18 cellular contexts compared by ENCODE assay signal in the genomic region with DNA sequence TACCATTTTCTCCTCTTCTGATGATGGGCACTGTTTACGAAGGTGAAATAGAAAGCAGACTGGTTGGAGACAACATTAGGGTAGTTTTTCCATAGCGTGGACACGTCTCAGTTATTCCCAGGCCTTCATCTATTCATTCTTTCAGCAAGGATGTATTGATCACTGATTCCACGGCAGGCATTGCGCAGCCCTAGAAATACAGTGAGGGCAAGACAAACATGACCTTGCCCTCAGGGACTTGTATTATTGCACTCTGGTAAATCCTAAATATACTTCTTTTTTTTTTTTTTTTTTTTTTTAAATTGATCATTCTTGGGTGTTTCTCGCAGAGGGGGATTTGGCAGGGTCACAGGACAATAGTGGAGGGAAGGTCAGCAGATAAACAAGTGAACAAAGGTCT.
DNase-seq lines count a peak whose midpoint lies in the region; ATAC-seq, FAIRE-seq and TF ChIP-seq lines count a peak whose summit lies in the region.
"Had no signal": no experiment of that assay in that cellular context is flagged by ENCODE, and none has a peak within 500 bp of the region (broad histone marks: within the 10 kb centered on the region; RNA-seq: fewer than 3 reads in every experiment).

No MANE protein-coding gene starts in this region.

- BruUV-seq in HepG2 (replicated peaks; lab: Mats Ljungman, UMichigan), result no TSS peak

- no peaks in the 10 kb centered on the region for H3K9me3 ChIP-seq in endodermal cell (ENCODE audit: control insufficient read depth, low read length)
- H3K9me3 ChIP-seq in HepG2 (ENCODE audit: low read length), result no peaks in the 10 kb centered on the region
- no peaks in the 10 kb centered on the region for H3K9me3 ChIP-seq in neural progenitor cell (ENCODE audit: low read depth)

- 87 to 94% methylated on average over 5 of the region's 6 CpGs for WGBS in endodermal cell (ENCODE audit: insufficient coverage in 1 of 2, insufficient read length in 1 of 2), 2 experiments
- WGBS in HepG2 (ENCODE audit: low lambda C conversion rate), result 1% methylated on average over 6 of the region's 6 CpGs

- no peaks in the 10 kb centered on the region for H4K20me1 ChIP-seq in HepG2 (ENCODE audit: insufficient read depth, low read length)
- no peaks in the 10 kb centered on the region for H4K20me1 ChIP-seq in neural progenitor cell (ENCODE audit: low read depth)

- no peak overlapping the region for H2AFZ ChIP-seq in HepG2 (ENCODE audit: low read length)
- no peak overlapping the region for H2AFZ ChIP-seq in neural progenitor cell (replicated peaks)
- H2AFZ ChIP-seq: GM23338 had no signal

- TF ChIP-seq POLR2A in HepG2 (IDR thresholded peaks at IDR 0.05; ENCODE audit: insufficient read depth in 1 of 2, low read depth in 2 of 2, low read length in 2 of 2), result no peak

- H3K9ac ChIP-seq in endodermal cell (ENCODE audit: extremely low read depth, low read length, poor library complexity, severe bottlenecking) (no peak overlapping the region), HepG2 (ENCODE audit: insufficient read depth, low read depth, low read length) (no peak overlapping the region), neural progenitor cell (no peak overlapping the region)

- H3K4me3 Mint-ChIP-seq in endodermal cell (no peak overlapping the region), neural progenitor cell (no peak overlapping the region)
- H3K4me3 Mint-ChIP-seq in stimulated activated naive B cell treated with anti-CD40 and anti-IgM and Interleukin-4, amounts not matched to agents 10 μg/mL and 1 μg/mL and 100 μg/mL, for 72 hours, result no peak overlapping the region
- H3K4me3 Mint-ChIP-seq: CD4-positive, alpha-beta memory T cell; GM23338; H9; HFFc6 had no signal

- CTCF ChIA-PET in HepG2 (lab: Yijun Ruan, JAX; ENCODE audit: low intra/inter-chr PET ratio, low total read pairs), result no interaction called here

- in situ Hi-C loops in HepG2 (cut with HindIII; ENCODE audit: extremely low pct_ligation_motif_present, low pct_unique_long_range_greater_than_20kb), result no loop called here

- TF ChIP-seq RAD21 in HepG2 (CRISPR knock-in tag; IDR thresholded peaks at IDR 0.05), result no peak

- H3K27me3 Mint-ChIP-seq in endodermal cell (ENCODE audit: insufficient read depth), result peaks cover 3% of the 10 kb centered on the region
- peaks cover 3% of the 10 kb centered on the region for H3K27me3 Mint-ChIP-seq in neural progenitor cell (ENCODE audit: insufficient read depth, low read depth)
- no peaks in the 10 kb centered on the region for H3K27me3 Mint-ChIP-seq in stimulated activated naive B cell treated with anti-CD40 and anti-IgM and Interleukin-4, amounts not matched to agents 10 μg/mL and 1 μg/mL and 100 μg/mL, for 72 hours

- peak; percentile 23 for FAIRE-seq in HepG2 (lab: Jason Lieb, UNC)
- FAIRE-seq: G401.6, GM12892 had no signal

- H3K27ac ChIP-seq in endodermal cell (ENCODE audit: low read depth, low read length) (no peak overlapping the region), HepG2 (ENCODE audit: extremely low read length, insufficient read depth, low read length) (no peak overlapping the region), neural progenitor cell (no peak overlapping the region)

- H3K27me3 ChIP-seq in endodermal cell (ENCODE audit: control insufficient read depth, insufficient read depth, low read length, poor library complexity, severe bottlenecking) (no peaks in the 10 kb centered on the region), HepG2 (ENCODE audit: control insufficient read depth in 1 of 2, insufficient read depth in 2 of 2, low read length in 2 of 2) (no peaks in the 10 kb centered on the region), neural progenitor cell (no peaks in the 10 kb centered on the region)

- H3K27ac Mint-ChIP-seq in endodermal cell (peak overlapping the region; percentile 36), neural progenitor cell (peak overlapping the region; percentile 9)
- no peak overlapping the region for H3K27ac Mint-ChIP-seq in stimulated activated naive B cell treated with anti-CD40 and anti-IgM and Interleukin-4, amounts not matched to agents 10 μg/mL and 1 μg/mL and 100 μg/mL, for 72 hours
- H3K27ac Mint-ChIP-seq: CD4-positive, alpha-beta memory T cell; GM23338; H9; HFFc6 had no signal

- TF ChIP-seq EP300 in HepG2 (IDR thresholded peaks at IDR 0.05; ENCODE audit: low read depth in 2 of 2, low read length in 2 of 2) (peak in 1 of 2 experiments; percentile 28; a peak in 1 of 4 replicates), HepG2 (CRISPR knock-in tag; IDR thresholded peaks at IDR 0.05; ENCODE audit: borderline replicate concordance) (no peak)

- H3K79me2 ChIP-seq in HepG2 (ENCODE audit: insufficient read depth, low read length) (no peaks in the 10 kb centered on the region), neural progenitor cell (ENCODE audit: low read depth) (no peaks in the 10 kb centered on the region)

- POLR2A ChIA-PET in HepG2 (lab: Yijun Ruan, JAX), result no interaction called here

- intact Hi-C loops in HepG2 (cut with micrococcal nuclease; ENCODE audit: unreplicated experiment), result no loop called here

- H3K4me1 ChIP-seq in endodermal cell (ENCODE audit: control insufficient read depth, insufficient read depth, low read length) (no peaks in the 10 kb centered on the region), HepG2 (ENCODE audit: insufficient read depth, low read length) (0 out of 2 replicates have a peak, but pooled peaks cover 12% of the 10 kb centered on the region), neural progenitor cell (no peaks in the 10 kb centered on the region)

- H3K36me3 ChIP-seq in endodermal cell (ENCODE audit: control insufficient read depth, insufficient read depth, low read length), result no peaks in the 10 kb centered on the region
- H3K36me3 ChIP-seq in HepG2 (replicated peaks in 1 of 2; ENCODE audit: control insufficient read depth in 1 of 2, insufficient read depth in 2 of 2, low read length in 2 of 2), result no peaks in the 10 kb centered on the region
- H3K36me3 ChIP-seq in neural progenitor cell, result no peaks in the 10 kb centered on the region

- peaks cover 12% of the 10 kb centered on the region for H3K4me1 Mint-ChIP-seq in endodermal cell
- peaks cover 10% of the 10 kb centered on the region for H3K4me1 Mint-ChIP-seq in neural progenitor cell
- peaks cover 22 to 39% of the 10 kb centered on the region in 2 donors for H3K4me1 Mint-ChIP-seq in stimulated activated naive B cell treated with anti-CD40 and anti-IgM and Interleukin-4, amounts not matched to agents 10 μg/mL and 1 μg/mL and 100 μg/mL, for 72 hours
- H3K4me1 Mint-ChIP-seq: CD4-positive, alpha-beta memory T cell; GM23338 had no signal

- ATAC-seq in HepG2, result peak; percentile 88
- ATAC-seq in stimulated activated naive B cell treated with anti-CD40 and anti-IgM and Interleukin-4, amounts not matched to agents 10 μg/mL and 1 μg/mL and 100 μg/mL, for 72 hours (replicated peaks), result no peak
- no peak for ATAC-seq in GM21381 (IDR thresholded peaks at IDR 0.05; ENCODE audit: unreplicated experiment)
- ATAC-seq: GM23338 had no signal

- H3F3A ChIP-seq in neural progenitor cell (ENCODE audit: low read depth), result peaks cover 3% of the 10 kb centered on the region

- H3K4me3 ChIP-seq in endodermal cell (ENCODE audit: low read length) (no peak overlapping the region), HepG2 (replicated peaks in 1 of 3; ENCODE audit: insufficient read depth in 1 of 3, low read depth in 2 of 3, low read length in 3 of 3) (no peak overlapping the region), neural progenitor cell (no peak overlapping the region)
- H3K4me3 ChIP-seq: GM23338 had no signal

- TF ChIP-seq CTCF in endodermal cell (conservative IDR thresholded peaks at IDR 0.05), result no peak
- no peak for TF ChIP-seq CTCF in HepG2 (CRISPR knock-in tag; IDR thresholded peaks at IDR 0.05)
- no peak for TF ChIP-seq CTCF in neural progenitor cell (IDR thresholded peaks at IDR 0.05)

- H3K36me3 Mint-ChIP-seq in endodermal cell (ENCODE audit: low read depth), result peaks cover 10% of the 10 kb centered on the region
- H3K36me3 Mint-ChIP-seq in neural progenitor cell, result no peaks in the 10 kb centered on the region
- H3K36me3 Mint-ChIP-seq in stimulated activated naive B cell treated with anti-CD40 and anti-IgM and Interleukin-4, amounts not matched to agents 10 μg/mL and 1 μg/mL and 100 μg/mL, for 72 hours, result no peaks in the 10 kb centered on the region
- H3K36me3 Mint-ChIP-seq: CD4-positive, alpha-beta memory T cell had no signal

- H3K4me2 ChIP-seq in HepG2 (ENCODE audit: low read depth, low read length), result 0 out of 2 replicates have a peak overlapping the region, but pooled peaks have one; percentile 16
- H3K4me2 ChIP-seq in neural progenitor cell, result no peak overlapping the region
- H3K4me2 ChIP-seq: GM23338 had no signal

- H3K9me3 Mint-ChIP-seq in endodermal cell (peaks cover 13% of the 10 kb centered on the region), neural progenitor cell (peaks cover 10% of the 10 kb centered on the region)
- H3K9me3 Mint-ChIP-seq in stimulated activated naive B cell treated with anti-CD40 and anti-IgM and Interleukin-4, amounts not matched to agents 10 μg/mL and 1 μg/mL and 100 μg/mL, for 72 hours, result no peaks in the 10 kb centered on the region
- H3K9me3 Mint-ChIP-seq: HFFc6 had no signal

- DNase-seq in HuH-7.5 (ENCODE audit: low spot score) (peak; percentile 28), endodermal cell (peak; percentile 36), HepG2 (ENCODE audit: low spot score) (peak; percentile 15), neural progenitor cell (ENCODE audit: low spot score) (no peak), NCI-H774 (lab: John Stamatoyannopoulos, UW) (no peak), HT-29 (ENCODE audit: low spot score) (no peak)
- no peak for DNase-seq in stimulated activated naive B cell treated with anti-CD40 and anti-IgM and Interleukin-4, amounts not matched to agents 10 μg/mL and 1 μg/mL and 100 μg/mL, for 72 hours
- DNase-seq: C1 segment of cervical spinal cord; CD4-positive, alpha-beta memory T cell; COR-L47; DMS153; DND-41; H9; HFFc6 had no signal

TF ChIP-seq in HepG2, 621 proteins besides CTCF, POLR2A, EP300 and RAD21 (continues in another document):
- no peak for TF ChIP-seq ZNF180 (CRISPR knock-in tag; IDR thresholded peaks at IDR 0.05; ENCODE audit: borderline replicate concordance, low read depth)
- TF ChIP-seq GATAD2A (CRISPR knock-in tag; IDR thresholded peaks at IDR 0.05), result peak; percentile 80

Comparison
In these comparisons a context has a peak if more than half of its experiments do, and no peak if none do; other contexts are left out.
1. DNase-seq: peak in HuH-7.5 (single experiment), endodermal cell (single experiment) and HepG2 (single experiment); none in neural progenitor cell (single experiment), NCI-H774 (single experiment), stimulated activated naive B cell treated with anti-CD40 and anti-IgM and Interleukin-4, amounts not matched to agents 10 μg/mL and 1 μg/mL and 100 μg/mL, for 72 hours (single experiment) and HT-29 (single experiment).